In the genomic region with DNA sequence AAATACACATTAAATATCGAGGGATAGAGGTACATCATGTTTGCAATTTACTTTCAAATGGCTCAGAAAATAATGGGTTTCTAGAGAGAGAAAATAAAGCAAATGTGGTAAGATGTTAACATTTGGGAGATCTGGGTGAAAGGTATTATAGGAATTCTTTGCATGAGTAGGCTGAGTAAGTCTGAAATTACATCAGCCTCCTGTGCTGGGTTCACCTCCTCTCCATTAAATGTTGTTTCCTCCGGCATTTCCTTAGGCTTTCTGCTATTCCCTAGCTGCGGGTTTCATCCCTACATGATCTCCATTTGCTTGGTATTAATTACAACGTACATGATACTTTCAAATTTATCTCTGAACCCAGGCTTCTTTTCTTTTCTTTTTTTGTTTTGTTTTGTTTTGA, we compare ENCODE assay signal across 15 cellular contexts. TPM values are rescaled to one million over a fixed set of nuclear protein-coding genes. Genes with fewer than 3 reads are reported as not detected.
"Had no signal": no experiment of that assay in that cellular context is flagged by ENCODE, and none has a peak within 500 bp of the region (broad histone marks: within the 10 kb centered on the region; RNA-seq: fewer than 3 reads in every experiment).

No MANE protein-coding gene starts in this region.

- DNase-seq: activated CD4-positive, alpha-beta T cell treated with anti-CD3 and anti-CD28 coated beads, Interleukin-2, amount 50 U/mL, for 4 hours; activated CD4-positive, CD25-positive, alpha-beta regulatory T cell treated with anti-CD3 and anti-CD28 coated beads, Interleukin-2, amount 50 U/mL, for 72 hours; activated naive CD4-positive, alpha-beta T cell treated with anti-CD3 and anti-CD28 coated beads, Interleukin-2, amount 10 ng/mL, durations not matched to agents 7 days and 5 days; activated T-cell treated with anti-CD3 and anti-CD28 coated beads, Interleukin-2, amount 50 U/mL, for 1 hour; body of pancreas; effector CD8-positive, alpha-beta T cell; esophagus squamous epithelium; left colon; stimulated activated CD4-positive, alpha-beta T cell treated with anti-CD3 and anti-CD28 coated beads, Interleukin-2, amount 100 ng/mL, for 48 hours had no signal

- H3K27ac ChIP-seq: body of pancreas, esophagus squamous epithelium, parathyroid adenoma, tibial nerve had no signal

- H3K9me3 ChIP-seq: body of pancreas, esophagus squamous epithelium, tibial nerve had no signal

- H2AFZ ChIP-seq: parathyroid adenoma had no signal

- ATAC-seq: body of pancreas; left colon; stimulated activated memory B cell treated with anti-CD40 and anti-IgM and Interleukin-4, amounts not matched to agents 10 μg/mL and 1 μg/mL and 100 μg/mL, for 72 hours had no signal

- H3K4me3 ChIP-seq: body of pancreas, esophagus squamous epithelium, tibial nerve had no signal

- H3K9ac ChIP-seq: parathyroid adenoma had no signal

- H3K27me3 ChIP-seq: body of pancreas, tibial nerve had no signal

- H3K36me3 ChIP-seq: esophagus squamous epithelium, tibial nerve had no signal

RNA-seq across cellular contexts. Expression of a gene that starts 31.6 kb away (rescaled TPM):
- total RNA-seq: frontal cortex; T-helper 1 cell treated with Interleukin-12 subunit alpha and Interleukin-12 subunit beta and Interleukin-4 antibody, amounts not matched to agents 30 ng/mL and 1 ng/mL, for 36 hours had no signal

RNA-seq across cellular contexts. Expression of a gene that starts 43.6 kb away (rescaled TPM):
- total RNA-seq: endothelial cell of umbilical vein had no signal
